15 cellular contexts compared by ENCODE assay signal in genomic region chr15:29134239-29134638, GRCh38.
A peak's percentile ranks its signal among the peaks of the same experiment; 100 is the strongest.
DNase-seq lines count a peak whose midpoint lies in the region; ATAC-seq and TF ChIP-seq lines count a peak whose summit lies in the region.
"Had no signal": no experiment of that assay in that cellular context is flagged by ENCODE, and none has a peak within 500 bp of the region (broad histone marks: within the 10 kb centered on the region; RNA-seq: fewer than 3 reads in every experiment).

No MANE protein-coding gene starts in this region.

- TF ChIP-seq POLR2A in Peyer's patch (IDR thresholded peaks at IDR 0.05) = no peak

- no peak overlapping the region for H2AFZ ChIP-seq in SK-N-SH (ENCODE audit: low read depth)

- H3K9ac ChIP-seq in SK-N-SH = no peak overlapping the region

- H3K36me3 ChIP-seq in SK-N-SH (replicated peaks in 1 of 2; ENCODE audit: control insufficient read depth in 1 of 2, insufficient read depth in 2 of 2, low read length in 1 of 2) (no peaks in the 10 kb centered on the region), Peyer's patch (no peaks in the 10 kb centered on the region)

- no peaks in the 10 kb centered on the region for H3K9me2 ChIP-seq in SK-N-SH

- H3F3A ChIP-seq in SK-N-SH (replicated peaks; ENCODE audit: insufficient read depth) = no peaks in the 10 kb centered on the region

- H4K20me1 ChIP-seq in SK-N-SH (ENCODE audit: insufficient read depth) = no peaks in the 10 kb centered on the region

- H3K9me3 ChIP-seq in SK-N-SH (no peaks in the 10 kb centered on the region), Peyer's patch (no peaks in the 10 kb centered on the region)

- peaks cover 0 to 8% of the 10 kb centered on the region in 2 experiments; a peak in 1 of 4 replicates for H3K4me1 ChIP-seq in SK-N-SH (ENCODE audit: control insufficient read depth in 1 of 2, insufficient read depth in 2 of 2, low read depth in 1 of 2, low read length in 1 of 2)
- H3K4me1 ChIP-seq in Peyer's patch = no peaks in the 10 kb centered on the region

- WGBS in SK-N-SH (ENCODE audit: low lambda C conversion rate) = 63% methylated on average over 4 of the region's 6 CpGs

- H3K27ac ChIP-seq in SK-N-SH (ENCODE audit: low read depth in 2 of 2, low read length in 1 of 2) = no peak overlapping the region
- H3K27ac ChIP-seq in Peyer's patch = no peak overlapping the region
- H3K27ac ChIP-seq: 22Rv1, HL-60 had no signal

- no peak for TF ChIP-seq EP300 in SK-N-SH (IDR thresholded peaks at IDR 0.05; ENCODE audit: borderline replicate concordance in 1 of 2, low read depth in 1 of 2, low read length in 1 of 2)

- H3K27me3 ChIP-seq in SK-N-SH (ENCODE audit: insufficient read depth) (no peaks in the 10 kb centered on the region), Peyer's patch (no peaks in the 10 kb centered on the region)

- ATAC-seq in SK-N-SH treated with all-trans-retinoic acid at 6 μM for 48 hours (no peak), GM19023 (IDR thresholded peaks at IDR 0.05; ENCODE audit: unreplicated experiment) (no peak), GM18520 (IDR thresholded peaks at IDR 0.05; ENCODE audit: unreplicated experiment) (no peak)
- ATAC-seq: CD8-positive, alpha-beta T cell had no signal

- TF ChIP-seq RAD21 in SK-N-SH (IDR thresholded peaks at IDR 0.05; ENCODE audit: low read length) = no peak

- peak; percentile 13 for DNase-seq in SK-N-SH
- peak in 2 of 3 donors; percentile 17 to 33 for DNase-seq in Peyer's patch
- peak; percentile 60 for DNase-seq in mesenteric fat pad (ENCODE audit: low spot score)
- DNase-seq in retina = peak; percentile 3
- no peak for DNase-seq in dedifferentiated amniotic fluid mesenchymal stem cell (ENCODE audit: extremely low spot score)
- DNase-seq: CD8-positive, alpha-beta T cell; COR-L47; DMS153; DMS79 treated with DMSO at 0.1 percent for 48 hours; EL had no signal

- POLR2A ChIA-PET in SK-N-SH (lab: Yijun Ruan, JAX) = no interaction called here

- TF ChIP-seq CTCF in SK-N-SH (IDR thresholded peaks at IDR 0.05) (no peak), Peyer's patch (IDR thresholded peaks at IDR 0.05) (no peak)

- CTCF ChIA-PET in SK-N-SH (lab: Yijun Ruan, JAX) = interaction anchor here (1.6 kb wide), 1 partner anchor 260 kb away, joined by 3 read pairs; no protein-coding TSS in a partner anchor

- H3K4me2 ChIP-seq in SK-N-SH = no peak overlapping the region

- H3K79me2 ChIP-seq in SK-N-SH (ENCODE audit: insufficient read depth) = no peaks in the 10 kb centered on the region

- H3K4me3 ChIP-seq in SK-N-SH (ENCODE audit: low read depth in 2 of 2, low read length in 1 of 2) (no peak overlapping the region), Peyer's patch (no peak overlapping the region)

TF ChIP-seq in SK-N-SH, 30 proteins besides CTCF, POLR2A, EP300 and RAD21:
- TF ChIP-seq TCF12 (IDR thresholded peaks at IDR 0.05) (no peak), ZBTB33 (IDR thresholded peaks at IDR 0.05; ENCODE audit: borderline replicate concordance, low read depth) (no peak), GATA2 (CRISPR knock-in tag; IDR thresholded peaks at IDR 0.05) (no peak), YY1 (IDR thresholded peaks at IDR 0.05; ENCODE audit: low read depth) (no peak), USF1 (IDR thresholded peaks at IDR 0.05; ENCODE audit: borderline replicate concordance, low read depth) (no peak), FOSL2 (IDR thresholded peaks at IDR 0.05; ENCODE audit: borderline replicate concordance, low read depth) (no peak), MXI1 (IDR thresholded peaks at IDR 0.05; ENCODE audit: low read depth, low read length) (no peak), NRF1 (IDR thresholded peaks at IDR 0.05; ENCODE audit: low read depth, low read length) (no peak), JUND (IDR thresholded peaks at IDR 0.05) (no peak), SMC3 (IDR thresholded peaks at IDR 0.05; ENCODE audit: low read depth, low read length) (no peak), TEAD4 (IDR thresholded peaks at IDR 0.05; ENCODE audit: borderline replicate concordance, insufficient read depth) (no peak), MAX (IDR thresholded peaks at IDR 0.05; ENCODE audit: low read depth) (no peak), FOXM1 (IDR thresholded peaks at IDR 0.05; ENCODE audit: low read depth) (no peak), GABPA (IDR thresholded peaks at IDR 0.05; ENCODE audit: low read depth) (no peak)

TF ChIP-seq in SK-N-SH treated with all-trans-retinoic acid at 6 μM for 48 hours, 23 proteins besides CTCF, POLR2A, EP300 and RAD21 (continues in another document):
- TF ChIP-seq TOX (CRISPR knock-in tag; IDR thresholded peaks at IDR 0.05; ENCODE audit: borderline replicate concordance) = no peak
- no peak for TF ChIP-seq TCF4 (CRISPR knock-in tag; IDR thresholded peaks at IDR 0.05; ENCODE audit: borderline replicate concordance)
- TF ChIP-seq ZNF70 (CRISPR knock-in tag; IDR thresholded peaks at IDR 0.05) = no peak
- TF ChIP-seq ZNF8 (CRISPR knock-in tag; IDR thresholded peaks at IDR 0.05) = no peak
- no peak for TF ChIP-seq CREB5 (CRISPR knock-in tag; IDR thresholded peaks at IDR 0.05; ENCODE audit: low read depth)
- no peak for TF ChIP-seq ZFP3 (CRISPR knock-in tag; IDR thresholded peaks at IDR 0.05)
- TF ChIP-seq CSRNP3 (CRISPR knock-in tag; IDR thresholded peaks at IDR 0.05) = no peak
- TF ChIP-seq PPARA (CRISPR knock-in tag; IDR thresholded peaks at IDR 0.05; ENCODE audit: borderline replicate concordance) = no peak
- no peak for TF ChIP-seq PATZ1 (CRISPR knock-in tag; IDR thresholded peaks at IDR 0.05; ENCODE audit: borderline replicate concordance)
- TF ChIP-seq CSDC2 (CRISPR knock-in tag; IDR thresholded peaks at IDR 0.05) = no peak
- TF ChIP-seq ZNF565 (CRISPR knock-in tag; conservative IDR thresholded peaks at IDR 0.05; ENCODE audit: low read depth) = no peak
- no peak for TF ChIP-seq BACH2 (CRISPR knock-in tag; IDR thresholded peaks at IDR 0.05; ENCODE audit: borderline replicate concordance)
- no peak for TF ChIP-seq TSHZ2 (CRISPR knock-in tag; IDR thresholded peaks at IDR 0.05)
- no peak for TF ChIP-seq SNAI2 (CRISPR knock-in tag; IDR thresholded peaks at IDR 0.05)
- TF ChIP-seq OSR1 (CRISPR knock-in tag; IDR thresholded peaks at IDR 0.05) = no peak
- TF ChIP-seq RARB (CRISPR knock-in tag; IDR thresholded peaks at IDR 0.05) = no peak
